8 cellular contexts compared by ENCODE assay signal in genomic region chr6:99868074-99868702, GRCh38.
DNase-seq lines count a peak whose midpoint lies in the region; ATAC-seq lines count a peak whose summit lies in the region.

No MANE protein-coding gene starts in this region.

- no peaks in the 10 kb centered on the region for H3K36me3 Mint-ChIP-seq in naive thymus-derived CD8-positive, alpha-beta T cell

- DNase-seq in DMS 273 treated with DMSO at 0.1 percent for 48 hours (lab: John Stamatoyannopoulos, UW) (peak; percentile 26), HT-29 (ENCODE audit: low spot score) (peak; percentile 84), NOMO-1 (lab: John Stamatoyannopoulos, UW; ENCODE audit: unreplicated experiment in 2 of 2) (peak; percentile 31 to 60)
- DNase-seq in activated CD8-positive, alpha-beta memory T cell treated with anti-CD3 and anti-CD28 coated beads, Interleukin-2, amount 50 U/mL, for 48 hours, result peak; percentile 90
- peak; percentile 23 to 77 (median 64) for DNase-seq in naive thymus-derived CD8-positive, alpha-beta T cell
- DNase-seq in stimulated activated naive CD4-positive, alpha-beta T cell (lab: John Stamatoyannopoulos, UW), result peak in 5 of 6 experiments; percentile 5 to 66 (median 45)

- peak overlapping the region in 5 of 10 donors; percentile 13 to 45 (median 30) for H3K4me3 Mint-ChIP-seq in naive thymus-derived CD8-positive, alpha-beta T cell

- H3K27ac Mint-ChIP-seq in naive thymus-derived CD8-positive, alpha-beta T cell, result no peak overlapping the region

- H3K9me3 Mint-ChIP-seq in naive thymus-derived CD8-positive, alpha-beta T cell, result no peaks in the 10 kb centered on the region

- H3K27me3 Mint-ChIP-seq in naive thymus-derived CD8-positive, alpha-beta T cell, result peaks cover 12 to 61% (median 22%) of the 10 kb centered on the region in 5 donors

- POLR2A ChIA-PET in naive thymus-derived CD8-positive, alpha-beta T cell (lab: Charles Lee), result no interaction called here

- H3K4me1 Mint-ChIP-seq in naive thymus-derived CD8-positive, alpha-beta T cell, result peaks cover 0 to 6% (median 4%) of the 10 kb centered on the region in 4 donors

- peak; percentile 87 for ATAC-seq in GM21423 (IDR thresholded peaks at IDR 0.05; ENCODE audit: unreplicated experiment)
- ATAC-seq in esophagus mucosa, result peak; percentile 68
- peak; percentile 65 to 70 for ATAC-seq in naive thymus-derived CD8-positive, alpha-beta T cell

Comparison
In these comparisons a context has a peak if more than half of its experiments do, and no peak if none do; other contexts are left out.
1. Peak in every context shown above with its lines: DNase-seq and ATAC-seq.
2. DNase-seq: peak in every context shown above with its lines; median percentile 90 in activated CD8-positive, alpha-beta memory T cell treated with anti-CD3 and anti-CD28 coated beads, Interleukin-2, amount 50 U/mL, for 48 hours; 84 in HT-29; 64 in naive thymus-derived CD8-positive, alpha-beta T cell; 46 in NOMO-1; 45 in stimulated activated naive CD4-positive, alpha-beta T cell; 26 in DMS 273 treated with DMSO at 0.1 percent for 48 hours.